Comparison of ENCODE assay signal across 8 cellular contexts in genomic region chr9:87973791-87974292, GRCh38. TPM values are rescaled to one million over a fixed set of nuclear protein-coding genes. Genes with fewer than 3 reads are reported as not detected.
DNase-seq lines count a peak whose midpoint lies in the region; ATAC-seq, FAIRE-seq and TF ChIP-seq lines count a peak whose summit lies in the region.

No MANE protein-coding gene starts in this region.

- POLR2A ChIA-PET in OCI-LY7 (lab: Charles Lee), result no interaction called here

- CTCF ChIA-PET in OCI-LY7 (lab: Charles Lee; ENCODE audit: unreplicated experiment), result interaction anchor here (0.6 kb wide), 1 partner anchor 129 kb away, joined by 3 read pairs; no protein-coding TSS in a partner anchor

- no peaks in the 10 kb centered on the region for H3K9me3 ChIP-seq in esophagus (ENCODE audit: control insufficient read depth in 2 of 2, insufficient read depth in 1 of 2, low read depth in 1 of 2, low read length in 1 of 2)
- H3K9me3 ChIP-seq in pancreas, result no peaks in the 10 kb centered on the region
- H3K9me3 ChIP-seq in OCI-LY7 (ENCODE audit: low read length), result no peaks in the 10 kb centered on the region

- 26 to 37% methylated on average over 17 to 18 of the region's 18 CpGs for WGBS in esophagus, 2 donors
- WGBS in pancreas, 2 donors, result 42% methylated on average over 15 to 18 of the region's 18 CpGs

- peaks cover 0 to 8% of the 10 kb centered on the region in 2 donors for H3K36me3 ChIP-seq in esophagus (ENCODE audit: control insufficient read depth in 2 of 2, insufficient read depth in 2 of 2, low read length in 1 of 2)
- no peaks in the 10 kb centered on the region for H3K36me3 ChIP-seq in pancreas
- H3K36me3 ChIP-seq in OCI-LY7 (ENCODE audit: insufficient read depth, low read length), result no peaks in the 10 kb centered on the region

- no peaks in the 10 kb centered on the region for H3K9me2 ChIP-seq in OCI-LY7 (ENCODE audit: insufficient read depth, low read length)

- no peak overlapping the region for H2AFZ ChIP-seq in OCI-LY7 (ENCODE audit: low read length)

- H3K4me1 ChIP-seq in esophagus (ENCODE audit: control insufficient read depth in 2 of 2, insufficient read depth in 2 of 2, low read length in 1 of 2) (peaks cover 2 to 5% of the 10 kb centered on the region in 2 donors), pancreas (peaks cover 0 to 3% (median 0%) of the 10 kb centered on the region in 3 donors), OCI-LY7 (ENCODE audit: insufficient read depth, low read length, poor library complexity, severe bottlenecking) (no peaks in the 10 kb centered on the region)

- TF ChIP-seq CTCF in pancreas (IDR thresholded peaks at IDR 0.05) (no peak), OCI-LY7 (conservative IDR thresholded peaks at IDR 0.05; ENCODE audit: low read length) (no peak)

- DNase-seq in Daoy (ENCODE audit: low read depth) (peak; percentile 22), RKO (ENCODE audit: low spot score) (peak; percentile 37), pancreas (peak in 4 of 6 donors; percentile 13 to 74 (median 36)), OCI-LY7 (ENCODE audit: low spot score) (no peak)
- no peak for DNase-seq in central memory CD4-positive, alpha-beta T cell

- H3K4me2 ChIP-seq in OCI-LY7 (ENCODE audit: low read length), result no peak overlapping the region

- H3K27me3 ChIP-seq in esophagus (ENCODE audit: control insufficient read depth in 1 of 2, insufficient read depth in 2 of 2, low read length in 2 of 2) (no peaks in the 10 kb centered on the region), pancreas (no peaks in the 10 kb centered on the region)

- no TSS peak for BruUV-seq in OCI-LY7 (replicated peaks; lab: Mats Ljungman, UMichigan)

- peak in 3 of 4 donors; percentile 1 to 9 (median 4) for ATAC-seq in pancreas
- no peak for ATAC-seq in GM21528 (IDR thresholded peaks at IDR 0.05; ENCODE audit: low FRiP score, unreplicated experiment)
- ATAC-seq in esophagus mucosa, result no peak

- intact Hi-C loops in pancreas (cut with DNase I), result no loop called here
- intact Hi-C loops in OCI-LY7 (cut with micrococcal nuclease; ENCODE audit: unreplicated experiment), result loop anchor here (10.0 kb wide), 1 partner anchor 1051 kb away; no protein-coding TSS in a partner anchor

- H3K79me2 ChIP-seq in OCI-LY7 (ENCODE audit: insufficient read depth, low read depth, low read length), result no peaks in the 10 kb centered on the region

- FAIRE-seq in pancreas (lab: Jason Lieb, UNC), result no peak

- H3K4me3 ChIP-seq in esophagus (ENCODE audit: low read depth in 1 of 2, low read length in 2 of 2) (peak overlapping the region; percentile 65 to 76), pancreas (peak overlapping the region; percentile 57 to 68 (median 58)), OCI-LY7 (ENCODE audit: low read depth, low read length, poor library complexity, severe bottlenecking) (no peak overlapping the region)

- no peaks in the 10 kb centered on the region for H4K20me1 ChIP-seq in OCI-LY7 (ENCODE audit: insufficient read depth, low read length)

- H3K27ac ChIP-seq in esophagus (ENCODE audit: low read depth in 2 of 2, low read length in 1 of 2) (peak overlapping the region; percentile 19 to 33), pancreas (peak overlapping the region; percentile 76 to 84 (median 80)), OCI-LY7 (ENCODE audit: low read depth, low read length, poor library complexity, severe bottlenecking) (no peak overlapping the region)

RNA-seq across cellular contexts. Expression of gene CDK20, which starts 0.5 kb away (rescaled TPM):
- total RNA-seq in Daoy (2014; rRNA removed; shearing (Covaris generic)), result 8.2 and 10.1 TPM in 2 replicates
- polyA plus RNA-seq in esophagus (1 to 10 TPM; 2.7 to 3.0 TPM), pancreas (10 to 100 TPM in 1 of 2 donors, 1 to 10 TPM in 1; 9.4 to 16.4 TPM)
- total RNA-seq in pancreas (1 to 10 TPM; 3.6 to 9.1 (median 4.6) TPM), esophagus mucosa (1.6 TPM), OCI-LY7 (2022) (not detected in 2 replicates)
- not detected in 2 replicates for total RNA-seq in OCI-LY7 (2014; rRNA removed; shearing (Covaris generic))

RNA-seq across cellular contexts. Expression of gene SPATA31C1, which starts 56.1 kb away (rescaled TPM):
- not detected in 2 replicates for total RNA-seq in Daoy (2014; rRNA removed; shearing (Covaris generic))
- polyA plus RNA-seq in esophagus (not detected), pancreas (not detected)
- total RNA-seq in pancreas (not detected), esophagus mucosa (not detected), OCI-LY7 (2022) (not detected in 2 replicates)
- not detected in 2 replicates for total RNA-seq in OCI-LY7 (2014; rRNA removed; shearing (Covaris generic))

Comparison
In these comparisons a context has a peak if more than half of its experiments do, and no peak if none do; other contexts are left out.
1. DNase-seq: peak in Daoy (single experiment), RKO (single experiment) and pancreas (4 of 6); none in central memory CD4-positive, alpha-beta T cell (single experiment) and OCI-LY7 (single experiment).
2. ATAC-seq: peak in pancreas (3 of 4); none in GM21528 (single experiment) and esophagus mucosa (single experiment).